In genomic region chr2:182208421-182208820, GRCh38 we compare ENCODE assay signal across 24 cellular contexts.
A peak's percentile ranks its signal among the peaks of the same experiment; 100 is the strongest.
DNase-seq lines count a peak whose midpoint lies in the region; ATAC-seq and TF ChIP-seq lines count a peak whose summit lies in the region.
"Had no signal": no experiment of that assay in that cellular context is flagged by ENCODE, and none has a peak within 500 bp of the region (broad histone marks: within the 10 kb centered on the region; RNA-seq: fewer than 3 reads in every experiment).

No MANE protein-coding gene starts in this region.

- H3K4me3 ChIP-seq in neuronal stem cell (ENCODE audit: low read length in 2 of 2) (no peak overlapping the region), lower lobe of right lung (no peak overlapping the region)
- no peak overlapping the region for H3K4me3 ChIP-seq in CD4-positive, alpha-beta memory T cell (ENCODE audit: low read length in 2 of 2)
- H3K4me3 ChIP-seq: A549; BLaER1 treated with 17β-estradiol and CSF1 and Interleukin-3, amounts not matched to agents 10 nM and 100 nM; HAP-1 had no signal

- H3K14ac ChIP-seq in neuronal stem cell (ENCODE audit: low read length) = no peak overlapping the region

- WGBS in neuronal stem cell (ENCODE audit: extremely low coverage in 2 of 2, insufficient read length in 2 of 2, insufficient replicate concordance in 1 of 2), 2 donors = no CpG with 5 or more reads among the region's 4 CpGs

- H2AFZ ChIP-seq in neuronal stem cell (ENCODE audit: low read length) = no peak overlapping the region

- H3K23ac ChIP-seq in neuronal stem cell (ENCODE audit: low read depth, low read length, poor library complexity) = no peak overlapping the region

- CTCF ChIA-PET in CD4-positive, alpha-beta memory T cell (lab: Charles Lee; ENCODE audit: partially characterized antibody) = no interaction called here

- peak; percentile 14 for DNase-seq in NCI-H1694 treated with DMSO at 0.1 percent for 48 hours (lab: John Stamatoyannopoulos, UW)
- no peak for DNase-seq in NCI-H1694 (lab: John Stamatoyannopoulos, UW)
- DNase-seq in NCI-H446 treated with DMSO at 0.1 percent for 48 hours (lab: John Stamatoyannopoulos, UW) = peak; percentile 39
- peak; percentile 87 for DNase-seq in cerebellar cortex (ENCODE audit: low spot score)
- no peak for DNase-seq in neuronal stem cell (ENCODE audit: low spot score)
- no peak for DNase-seq in germinal center (ENCODE audit: low spot score)
- no peak for DNase-seq in CD4-positive, alpha-beta memory T cell
- no peak for DNase-seq in lower lobe of right lung
- DNase-seq: 8988T; ACHN; AML-193; BE2C; Calu3; CD4-positive, alpha-beta T cell; COR-L47; DMS79; EL; GF-D8; GOT3; HFFc6 had no signal

- no peak overlapping the region for H4K8ac ChIP-seq in neuronal stem cell (ENCODE audit: low read depth, low read length)

- no peak overlapping the region for H2BK15ac ChIP-seq in neuronal stem cell (ENCODE audit: low read length)

- H3K4me2 ChIP-seq in neuronal stem cell (ENCODE audit: insufficient read depth, low read length, poor library complexity, severe bottlenecking) = no peak overlapping the region
- H3K4me2 ChIP-seq: A549; BLaER1 treated with 17β-estradiol and CSF1 and Interleukin-3, amounts not matched to agents 10 nM and 100 nM had no signal

- no peaks in the 10 kb centered on the region for H3K4me1 ChIP-seq in neuronal stem cell (ENCODE audit: control insufficient read depth in 2 of 2, insufficient read depth in 1 of 2, low read depth in 1 of 2, low read length in 2 of 2)
- H3K4me1 ChIP-seq in CD4-positive, alpha-beta memory T cell (ENCODE audit: insufficient read depth, low read length) = no peaks in the 10 kb centered on the region
- no peaks in the 10 kb centered on the region for H3K4me1 ChIP-seq in lower lobe of right lung
- H3K4me1 ChIP-seq: A549; BE2C; BLaER1 treated with 17β-estradiol and CSF1 and Interleukin-3, amounts not matched to agents 10 nM and 100 nM had no signal

- peaks cover 0 to 3% of the 10 kb centered on the region in 2 donors for H3K36me3 ChIP-seq in neuronal stem cell (replicated peaks in 1 of 2; ENCODE audit: control insufficient read depth in 2 of 2, insufficient read depth in 2 of 2, low read length in 2 of 2)
- H3K36me3 ChIP-seq in CD4-positive, alpha-beta memory T cell (ENCODE audit: insufficient read depth, low read length) = no peaks in the 10 kb centered on the region
- H3K36me3 ChIP-seq in lower lobe of right lung = no peaks in the 10 kb centered on the region
- H3K36me3 ChIP-seq: BE2C; BLaER1 treated with 17β-estradiol and CSF1 and Interleukin-3, amounts not matched to agents 10 nM and 100 nM; HAP-1 had no signal

- no peak overlapping the region for H2BK12ac ChIP-seq in neuronal stem cell (ENCODE audit: low read length)

- TF ChIP-seq CTCF in lower lobe of right lung (IDR thresholded peaks at IDR 0.05) = no peak

- no peak overlapping the region for H4K91ac ChIP-seq in neuronal stem cell (ENCODE audit: low read depth, low read length, poor library complexity)

- H3K27me3 Mint-ChIP-seq in CD4-positive, alpha-beta memory T cell = peaks cover 0 to 4% of the 10 kb centered on the region in 2 donors

- no peaks in the 10 kb centered on the region for H3K4me1 Mint-ChIP-seq in CD4-positive, alpha-beta memory T cell
- H3K4me1 Mint-ChIP-seq: CD14-positive monocyte had no signal

- H3K79me1 ChIP-seq in neuronal stem cell (ENCODE audit: low read depth, low read length) = no peaks in the 10 kb centered on the region

- intact Hi-C loops in CD4-positive, alpha-beta memory T cell (cut with micrococcal nuclease) = no loop called here
- intact Hi-C loops in lower lobe of right lung (cut with DNase I) = no loop called here

- H3K9ac ChIP-seq in neuronal stem cell (ENCODE audit: low read depth, low read length, poor library complexity) = no peak overlapping the region
- H3K9ac ChIP-seq: BLaER1 treated with 17β-estradiol and CSF1 and Interleukin-3, amounts not matched to agents 10 nM and 100 nM had no signal

- no peak overlapping the region for H3K4ac ChIP-seq in neuronal stem cell (ENCODE audit: low read length)

- H3K27ac ChIP-seq in neuronal stem cell (replicated peaks; ENCODE audit: low read length) (no peak overlapping the region), lower lobe of right lung (no peak overlapping the region)
- no peak overlapping the region for H3K27ac ChIP-seq in CD4-positive, alpha-beta memory T cell (ENCODE audit: low read depth, low read length)
- H3K27ac ChIP-seq: A549; BLaER1 treated with 17β-estradiol and CSF1 and Interleukin-3, amounts not matched to agents 10 nM and 100 nM had no signal

- H2AK5ac ChIP-seq in neuronal stem cell (ENCODE audit: low read depth, low read length) = no peak overlapping the region

- no peaks in the 10 kb centered on the region for H3K27me3 ChIP-seq in neuronal stem cell (ENCODE audit: control insufficient read depth in 3 of 3, insufficient read depth in 3 of 3, low read depth in 1 of 3, low read length in 3 of 3)
- H3K27me3 ChIP-seq in CD4-positive, alpha-beta memory T cell (ENCODE audit: insufficient read depth, low read length) = no peaks in the 10 kb centered on the region
- no peaks in the 10 kb centered on the region for H3K27me3 ChIP-seq in lower lobe of right lung (ENCODE audit: low read depth)
- H3K27me3 ChIP-seq: BE2C; BLaER1 treated with 17β-estradiol and CSF1 and Interleukin-3, amounts not matched to agents 10 nM and 100 nM had no signal

- no peaks in the 10 kb centered on the region for H3K9me3 ChIP-seq in neuronal stem cell (replicated peaks in 1 of 2; ENCODE audit: control insufficient read depth in 2 of 2, insufficient read depth in 1 of 2, low read depth in 1 of 2, low read length in 2 of 2)
- H3K9me3 ChIP-seq in CD4-positive, alpha-beta memory T cell (ENCODE audit: control insufficient read depth in 1 of 2, low read length in 2 of 2) = no peaks in the 10 kb centered on the region
- H3K9me3 ChIP-seq in lower lobe of right lung = no peaks in the 10 kb centered on the region
- H3K9me3 ChIP-seq: A549, BE2C, HAP-1 had no signal

- no peak overlapping the region for H3K4me3 Mint-ChIP-seq in CD4-positive, alpha-beta memory T cell
- H3K4me3 Mint-ChIP-seq: CD14-positive monocyte; CD4-positive, alpha-beta T cell; HFFc6 had no signal

- H2BK120ac ChIP-seq in neuronal stem cell (ENCODE audit: low read depth, low read length) = no peak overlapping the region

- H2BK5ac ChIP-seq in neuronal stem cell (ENCODE audit: low read length) = no peak overlapping the region

- H3K27ac Mint-ChIP-seq in CD4-positive, alpha-beta memory T cell = no peak overlapping the region
- H3K27ac Mint-ChIP-seq: CD14-positive monocyte; CD4-positive, alpha-beta T cell; HFFc6 had no signal

- POLR2A ChIA-PET in CD4-positive, alpha-beta memory T cell (lab: Charles Lee; ENCODE audit: partially characterized antibody) = no interaction called here

- H3K18ac ChIP-seq in neuronal stem cell (ENCODE audit: low read length) = peak overlapping the region; percentile 53

- H3K9me3 Mint-ChIP-seq in CD4-positive, alpha-beta memory T cell = peaks cover 0 to 6% (median 0%) of the 10 kb centered on the region in 8 donors
- H3K9me3 Mint-ChIP-seq: CD4-positive, alpha-beta T cell; HFFc6 had no signal

- no peaks in the 10 kb centered on the region for H3K36me3 Mint-ChIP-seq in CD4-positive, alpha-beta memory T cell
- H3K36me3 Mint-ChIP-seq: CD14-positive monocyte had no signal

- no peak for ATAC-seq in lower lobe of right lung
- ATAC-seq: A549 had no signal

Comparison
In these comparisons a context has a peak if more than half of its experiments do, and no peak if none do; other contexts are left out.
1. DNase-seq: peak in NCI-H1694 treated with DMSO at 0.1 percent for 48 hours (single experiment), NCI-H446 treated with DMSO at 0.1 percent for 48 hours (single experiment) and cerebellar cortex (single experiment); none in NCI-H1694 (single experiment), neuronal stem cell (single experiment), germinal center (single experiment), CD4-positive, alpha-beta memory T cell (0 of 5) and lower lobe of right lung (single experiment).